In the genomic region with DNA sequence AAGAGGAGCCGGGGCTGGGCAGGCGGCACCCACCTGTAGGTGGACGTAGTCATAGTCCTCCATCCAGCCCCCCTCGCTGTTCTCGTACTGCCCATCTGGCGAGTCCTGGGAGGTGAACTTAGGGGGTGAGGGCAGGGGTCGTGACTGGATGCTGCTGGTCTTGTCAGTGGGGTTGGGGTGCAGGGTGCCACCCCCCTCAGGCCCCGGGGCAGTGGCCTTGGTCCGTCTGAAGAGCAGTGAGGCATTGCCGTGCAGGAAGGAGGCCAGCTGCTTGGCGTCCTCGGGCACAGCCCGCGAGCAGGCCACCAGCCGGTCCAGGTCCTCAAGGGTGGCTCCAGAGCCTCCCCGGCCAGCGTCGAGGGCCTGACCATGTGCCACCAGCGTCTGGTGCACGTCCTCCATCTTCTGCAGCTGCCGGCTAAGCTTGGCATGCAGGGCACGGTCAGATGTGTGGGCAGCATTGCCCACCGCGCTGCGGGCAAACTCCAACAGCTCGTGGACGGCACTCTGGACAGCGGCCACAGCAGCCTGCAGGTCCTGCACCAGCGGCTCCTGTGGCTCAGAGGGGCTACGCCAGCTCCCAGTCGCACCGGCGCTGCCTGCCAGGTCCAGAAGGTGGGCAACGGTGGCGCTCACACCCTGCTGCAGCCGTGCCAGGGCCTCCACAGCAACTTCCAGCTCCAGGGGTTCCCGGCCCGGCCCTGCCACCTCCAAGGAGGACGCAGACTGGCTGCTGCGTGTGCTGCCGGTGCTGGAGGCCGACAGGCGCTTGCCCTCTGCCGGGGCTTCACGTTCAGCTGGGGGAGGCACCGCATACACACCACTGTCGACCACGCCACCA, we compare ENCODE assay signal across 19 cellular contexts. TPM values are rescaled to one million over a fixed set of nuclear protein-coding genes. Genes with fewer than 3 reads are reported as not detected.
A peak's percentile ranks its signal among the peaks of the same experiment; 100 is the strongest.
DNase-seq lines count a peak whose midpoint lies in the region; ATAC-seq, FAIRE-seq and TF ChIP-seq lines count a peak whose summit lies in the region.
"Had no signal": no experiment of that assay in that cellular context is flagged by ENCODE, and none has a peak within 500 bp of the region (broad histone marks: within the 10 kb centered on the region; RNA-seq: fewer than 3 reads in every experiment).

No MANE protein-coding gene starts in this region.

- no peaks in the 10 kb centered on the region for H3K9me2 ChIP-seq in GM23248 (ENCODE audit: insufficient read depth)

- no peaks in the 10 kb centered on the region for H3K27me3 Mint-ChIP-seq in WTC11 (ENCODE audit: low read depth)
- H3K27me3 Mint-ChIP-seq in activated CD8-positive, alpha-beta T cell treated with anti-CD3 and anti-CD28 coated beads for 36 hours, result peaks cover 1% of the 10 kb centered on the region

- H3K4me3 Mint-ChIP-seq in WTC11, result no peak overlapping the region
- no peak overlapping the region for H3K4me3 Mint-ChIP-seq in activated CD8-positive, alpha-beta T cell treated with anti-CD3 and anti-CD28 coated beads for 36 hours

- H3K36me3 ChIP-seq in GM23248 (ENCODE audit: low read depth), result peaks cover 23% of the 10 kb centered on the region; the same call in 1 of the 2 replicates
- H3K36me3 ChIP-seq in kidney (ENCODE audit: control insufficient read depth in 1 of 2, insufficient read depth in 2 of 2, low read length in 2 of 2), result peaks cover 6 to 36% of the 10 kb centered on the region in 2 donors
- peaks cover 0 to 81% (median 14%) of the 10 kb centered on the region in 6 donors for H3K36me3 ChIP-seq in spleen

- no peak overlapping the region for H3K4me2 ChIP-seq in GM23248 (ENCODE audit: unreplicated experiment)

- peaks cover 32% of the 10 kb centered on the region for H3K36me3 Mint-ChIP-seq in WTC11
- H3K36me3 Mint-ChIP-seq in activated CD8-positive, alpha-beta T cell treated with anti-CD3 and anti-CD28 coated beads for 36 hours (ENCODE audit: low read depth), result no peaks in the 10 kb centered on the region

- H3K27me3 ChIP-seq in GM23248 (replicated peaks; ENCODE audit: insufficient read depth), result no peaks in the 10 kb centered on the region
- H3K27me3 ChIP-seq in spleen (replicated peaks in 1 of 7), result peaks cover 0 to 87% (median 5%) of the 10 kb centered on the region in 7 donors
- H3K27me3 ChIP-seq: brain microvascular endothelial cell, gastroesophageal sphincter, testis had no signal

- H3K79me2 ChIP-seq in GM23248 (ENCODE audit: insufficient read depth), result peaks cover 97% of the 10 kb centered on the region

- POLR2A ChIA-PET in WTC11 (lab: Charles Lee), result interaction anchor here (1.5 to 2.2 kb wide), 3 partner anchors 8 to 19 kb away, joined by 5 to 22 read pairs (median 13); no protein-coding TSS in a partner anchor
- POLR2A ChIA-PET in activated CD8-positive, alpha-beta T cell treated with anti-CD3 and anti-CD28 coated beads for 36 hours (lab: Charles Lee), result interaction anchor here (0.8 to 0.9 kb wide), 2 partner anchors 150 kb away, joined by 3 read pairs; no protein-coding TSS in a partner anchor

- ATAC-seq in WTC11 (no peak), HG02885 (IDR thresholded peaks at IDR 0.05; ENCODE audit: poor library complexity, unreplicated experiment) (no peak), HG03457 (IDR thresholded peaks at IDR 0.05; ENCODE audit: unreplicated experiment) (no peak)
- no peak for ATAC-seq in activated CD8-positive, alpha-beta T cell treated with anti-CD3 and anti-CD28 coated beads for 36 hours

- no peak overlapping the region for H2AFZ ChIP-seq in GM23248

- in situ Hi-C loops in GM23248 (cut with MboI), result no loop called here

- H3K4me3 ChIP-seq in GM23248 (no peak overlapping the region), kidney (ENCODE audit: low read length in 2 of 2) (no peak overlapping the region), spleen (no peak overlapping the region)
- H3K4me3 ChIP-seq: gastroesophageal sphincter, testis had no signal

- CTCF ChIA-PET in WTC11 (lab: Charles Lee), result interaction anchor here (0.6 to 2.8 kb wide), 14 partner anchors 10 to 151 kb away, joined by 4 to 92 read pairs (median 12); a partner anchor contains a TSS
- CTCF ChIA-PET in activated CD8-positive, alpha-beta T cell treated with anti-CD3 and anti-CD28 coated beads for 36 hours (lab: Charles Lee), result interaction anchor here (0.7 to 5.4 kb wide), 27 partner anchors 10 to 529 kb away, joined by 3 to 88 read pairs (median 6); no protein-coding TSS in a partner anchor

- peak overlapping the region; percentile 44; the same call in 1 of the 2 replicates for H3K9ac ChIP-seq in GM23248
- H3K9ac ChIP-seq in kidney (ENCODE audit: low read length in 2 of 2), result no peak overlapping the region

- intact Hi-C loops in kidney (cut with DNase I) (loop anchor here (5.0 kb wide), 1 partner anchor 152 kb away; no protein-coding TSS in a partner anchor), spleen (cut with DNase I; ENCODE audit: low total_unique reads) (loop anchor here (5.0 kb wide), 1 partner anchor 147 kb away; no protein-coding TSS in a partner anchor)
- intact Hi-C loops in activated CD8-positive, alpha-beta T cell treated with anti-CD3 and anti-CD28 coated beads for 36 hours (cut with micrococcal nuclease), result loop anchor here (5.0 kb wide), 2 partner anchors 38 to 167 kb away; no protein-coding TSS in a partner anchor

- peaks cover 18% of the 10 kb centered on the region; the same call in 1 of the 2 replicates for H3F3A ChIP-seq in GM23248 (ENCODE audit: insufficient read depth)

- no peaks in the 10 kb centered on the region for H3K9me3 ChIP-seq in GM23248 (ENCODE audit: low read depth)
- H3K9me3 ChIP-seq in kidney (ENCODE audit: control insufficient read depth in 1 of 2, low read length in 2 of 2), result no peaks in the 10 kb centered on the region
- no peaks in the 10 kb centered on the region for H3K9me3 ChIP-seq in spleen
- H3K9me3 ChIP-seq: gastroesophageal sphincter, testis had no signal

- peaks cover 7% of the 10 kb centered on the region for H3K4me1 Mint-ChIP-seq in WTC11
- peaks cover 5% of the 10 kb centered on the region for H3K4me1 Mint-ChIP-seq in activated CD8-positive, alpha-beta T cell treated with anti-CD3 and anti-CD28 coated beads for 36 hours (ENCODE audit: low read depth)

- DNase-seq in GM23248 (no peak), WTC11 (ENCODE audit: low spot score) (peak; percentile 11), kidney (peak; percentile 76), spleen (peak; percentile 78), NCI-H1092 treated with DMSO at 0.1 percent for 48 hours (lab: John Stamatoyannopoulos, UW) (no peak)
- no peak for DNase-seq in activated CD8-positive, alpha-beta T cell treated with anti-CD3 and anti-CD28 coated beads for 36 hours
- DNase-seq: activated CD4-positive, CD25-positive, alpha-beta regulatory T cell treated with anti-CD3 and anti-CD28 coated beads, Interleukin-2, amount 50 U/mL, for 72 hours; activated naive CD4-positive, alpha-beta T cell; brain microvascular endothelial cell; GDM1; MM.1S; NCI-H2081 had no signal

- no peaks in the 10 kb centered on the region for H3K9me3 Mint-ChIP-seq in WTC11
- H3K9me3 Mint-ChIP-seq in activated CD8-positive, alpha-beta T cell treated with anti-CD3 and anti-CD28 coated beads for 36 hours, result no peaks in the 10 kb centered on the region

- no peaks in the 10 kb centered on the region for H4K20me1 ChIP-seq in GM23248 (ENCODE audit: insufficient read depth)

- TF ChIP-seq POLR2A in spleen (IDR thresholded peaks at IDR 0.05), result no peak

- no peak overlapping the region for H3K27ac Mint-ChIP-seq in WTC11
- H3K27ac Mint-ChIP-seq in activated CD8-positive, alpha-beta T cell treated with anti-CD3 and anti-CD28 coated beads for 36 hours, result no peak overlapping the region

- peaks cover 25% of the 10 kb centered on the region for H3K4me1 ChIP-seq in GM23248 (ENCODE audit: insufficient read depth)
- peaks cover 20 to 29% of the 10 kb centered on the region in 2 donors for H3K4me1 ChIP-seq in kidney (ENCODE audit: control insufficient read depth in 1 of 2, insufficient read depth in 1 of 2, low read depth in 1 of 2, low read length in 2 of 2)
- H3K4me1 ChIP-seq in spleen, result peaks cover 15 to 74% (median 44%) of the 10 kb centered on the region in 6 donors

- no peak for FAIRE-seq in kidney (lab: Jason Lieb, UNC)
- FAIRE-seq: RCC 7860 had no signal

- WGBS in GM23248 (ENCODE audit: low coverage in 1 of 2, low lambda C conversion rate in 2 of 2, missing lambda C conversion rate in 2 of 2), 2 experiments, result 82 to 86% methylated on average over 40 to 48 of the region's 48 CpGs
- whole genome bisulfite sequencing in spleen, 5 donors, result 73 to 84% (median 80%) methylated on average over 1 to 48 of the region's 48 CpGs

- no peak for TF ChIP-seq CTCF in WTC11 (IDR thresholded peaks at IDR 0.05)
- TF ChIP-seq CTCF in kidney (IDR thresholded peaks at IDR 0.05; ENCODE audit: borderline replicate concordance, extremely low read depth, insufficient read depth), result no peak
- no peak for TF ChIP-seq CTCF in spleen (IDR thresholded peaks at IDR 0.05 in 8 of 11, conservative IDR thresholded peaks at IDR 0.05 in 3 of 11)
- no peak for TF ChIP-seq CTCF in activated CD8-positive, alpha-beta T cell treated with anti-CD3 and anti-CD28 coated beads for 36 hours (IDR thresholded peaks at IDR 0.05)

- H3K27ac ChIP-seq in GM23248 (peak overlapping the region; percentile 54), kidney (ENCODE audit: low read depth in 2 of 2, low read length in 2 of 2) (peak overlapping the region in 1 of 2 donors; percentile 0), spleen (peak overlapping the region in 6 of 8 donors; percentile 7 to 58 (median 39))

RNA-seq across cellular contexts. Expression of a gene that starts 16.3 kb away (rescaled TPM):
- total RNA-seq in GM23248 (2014; rRNA removed; shearing (Covaris generic)), result not detected in 2 replicates
- polyA plus RNA-seq in GM23248 (2016; fragmentation: Nextera tagmentation; extraction: Ambion mirVana), result not detected in 2 replicates
- 3.9 to 5.7 TPM (median 5.7 TPM) in 3 replicates for total RNA-seq in WTC11 (2021)
- not detected for total RNA-seq in kidney
- not detected for polyA plus RNA-seq in kidney (ENCODE audit: insufficient read depth, low read depth, low replicate concordance)
- total RNA-seq in spleen, result 10 to 100 TPM in 1 of 7 donors, 1 to 10 TPM in 4, not detected in 2; 2.2 to 25.2 (median 4.4) TPM
- 1 to 10 TPM in 2 of 3 donors, under 1 TPM in 1; 0.59 to 2.7 (median 1.5) TPM for polyA plus RNA-seq in spleen
- total RNA-seq in activated CD8-positive, alpha-beta T cell treated with anti-CD3 and anti-CD28 coated beads for 36 hours, result not detected
- total RNA-seq: gastroesophageal sphincter; occipital lobe; T-helper 1 cell treated with Interleukin-12 subunit alpha and Interleukin-12 subunit beta and Interleukin-4 antibody, amounts not matched to agents 30 ng/mL and 1 ng/mL, for 36 hours had no signal

RNA-seq across cellular contexts. Expression of a gene that starts 16.3 kb away (rescaled TPM):
- total RNA-seq in GM23248 (2014; rRNA removed; shearing (Covaris generic)), result 84.0 and 87.0 TPM in 2 replicates
- polyA plus RNA-seq in GM23248 (2016; fragmentation: Nextera tagmentation; extraction: Ambion mirVana), result 52.9 and 56.1 TPM in 2 replicates
- total RNA-seq in WTC11 (2021), result 87.3 to 95.6 TPM (median 88.6 TPM) in 3 replicates
- 123 TPM for total RNA-seq in kidney
- 69.1 TPM for polyA plus RNA-seq in kidney (ENCODE audit: insufficient read depth, low read depth, low replicate concordance)
- 100 to 1,000 TPM in 3 of 7 donors, 10 to 100 TPM in 4; 62.2 to 164 (median 79.8) TPM for total RNA-seq in spleen
- polyA plus RNA-seq in spleen, result 10 to 100 TPM; 14.6 to 71.2 (median 29.7) TPM
- total RNA-seq in activated CD8-positive, alpha-beta T cell treated with anti-CD3 and anti-CD28 coated beads for 36 hours, result under 1 TPM; 0.34 to 0.87 TPM
- total RNA-seq: T-helper 1 cell treated with Interleukin-12 subunit alpha and Interleukin-12 subunit beta and Interleukin-4 antibody, amounts not matched to agents 30 ng/mL and 1 ng/mL, for 36 hours had no signal

RNA-seq across cellular contexts. Expression of a gene that starts 28.1 kb away (rescaled TPM):
- total RNA-seq in GM23248 (2014; rRNA removed; shearing (Covaris generic)), result not detected in 2 replicates
- polyA plus RNA-seq in GM23248 (2016; fragmentation: Nextera tagmentation; extraction: Ambion mirVana), result not detected in 2 replicates
- total RNA-seq in WTC11 (2021), result 5.8 to 11.8 TPM (median 6.8 TPM) in 3 replicates
- total RNA-seq in kidney, result not detected
- not detected for polyA plus RNA-seq in kidney (ENCODE audit: insufficient read depth, low read depth, low replicate concordance)
- total RNA-seq in spleen, result 10 to 100 TPM in 1 of 7 donors, 1 to 10 TPM in 5, not detected in 1; 1.3 to 11.8 (median 3.7) TPM
- 1 to 10 TPM in 2 of 3 donors, under 1 TPM in 1; 0.58 to 1.3 (median 1.2) TPM for polyA plus RNA-seq in spleen
- not detected for total RNA-seq in activated CD8-positive, alpha-beta T cell treated with anti-CD3 and anti-CD28 coated beads for 36 hours
- total RNA-seq: gastroesophageal sphincter; occipital lobe; T-helper 1 cell treated with Interleukin-12 subunit alpha and Interleukin-12 subunit beta and Interleukin-4 antibody, amounts not matched to agents 30 ng/mL and 1 ng/mL, for 36 hours had no signal

Comparison
In these comparisons a context has a peak if more than half of its experiments do, and no peak if none do; other contexts are left out.
1. DNase-seq: peak in WTC11 (single experiment), kidney (single experiment) and spleen (single experiment); none in GM23248 (single experiment), NCI-H1092 treated with DMSO at 0.1 percent for 48 hours (single experiment) and activated CD8-positive, alpha-beta T cell treated with anti-CD3 and anti-CD28 coated beads for 36 hours (single experiment).
2. RNA of a gene that starts 16.3 kb away (total RNA-seq): 123 TPM in kidney (single experiment), 87.3 to 95.6 TPM in WTC11, 84.0 to 87.0 TPM in GM23248 and 62.2 to 164 TPM in spleen; 0.34 to 0.87 TPM in activated CD8-positive, alpha-beta T cell treated with anti-CD3 and anti-CD28 coated beads for 36 hours; every median in the first group is over 10 times any median in the second.